8 cellular contexts compared by ENCODE assay signal in the genomic region with DNA sequence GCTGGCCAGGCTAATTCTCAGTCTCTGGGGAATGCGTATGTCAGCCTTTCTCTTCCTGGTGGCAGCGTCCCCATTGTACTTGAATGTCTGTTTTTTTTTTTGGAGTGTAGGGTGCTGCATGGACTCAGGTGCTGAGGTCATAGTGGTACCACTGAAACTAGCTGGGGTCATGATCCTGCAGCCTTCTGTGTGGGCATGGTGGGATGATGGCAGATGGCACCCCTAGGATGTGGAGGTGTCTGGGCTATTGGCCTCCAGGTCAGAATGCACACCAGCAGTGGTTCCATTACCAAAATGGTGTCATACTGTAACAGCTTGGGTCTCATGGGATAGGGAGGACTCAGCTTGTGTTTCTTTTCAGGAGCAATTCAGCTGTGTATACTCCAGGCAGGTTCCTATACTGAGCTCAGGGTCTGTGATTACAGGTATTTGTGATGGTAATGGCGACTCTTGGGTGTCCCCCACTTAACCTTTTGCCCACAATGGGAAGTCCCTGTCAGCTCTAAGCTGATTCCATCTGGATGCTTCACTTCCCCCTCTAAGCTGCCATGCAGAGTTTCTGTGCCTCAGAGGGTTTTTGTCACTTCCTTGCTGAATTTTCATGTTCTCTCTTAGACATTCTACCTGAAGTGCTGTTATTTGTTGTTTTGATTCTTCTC.
DNase-seq lines count a peak whose midpoint lies in the region; ATAC-seq and TF ChIP-seq lines count a peak whose summit lies in the region.
"Had no signal": no experiment of that assay in that cellular context is flagged by ENCODE, and none has a peak within 500 bp of the region (broad histone marks: within the 10 kb centered on the region; RNA-seq: fewer than 3 reads in every experiment).

No MANE protein-coding gene starts in this region.

- in situ Hi-C loops in GM13977 (cut with MboI; ENCODE audit: low pct_unique_long_range_greater_than_20kb, low sequenced_read_pairs, unreplicated experiment): loop anchor here (10.0 kb wide), 1 partner anchor 275 kb away; no protein-coding TSS in a partner anchor

- no peaks in the 10 kb centered on the region for H3K27me3 Mint-ChIP-seq in memory B cell
- H3K27me3 Mint-ChIP-seq: activated naive CD8-positive, alpha-beta T cell treated with anti-CD3 and anti-CD28 coated beads for 36 hours had no signal

- peak overlapping the region; percentile 81 for H3K27ac Mint-ChIP-seq in memory B cell
- H3K27ac Mint-ChIP-seq: activated naive CD8-positive, alpha-beta T cell treated with anti-CD3 and anti-CD28 coated beads for 36 hours had no signal

- ATAC-seq in GM18873 (IDR thresholded peaks at IDR 0.05; ENCODE audit: low FRiP score, unreplicated experiment): peak; percentile 76
- peak; percentile 62 for ATAC-seq in GM21723 (IDR thresholded peaks at IDR 0.05; ENCODE audit: unreplicated experiment)
- ATAC-seq in HG03520 (IDR thresholded peaks at IDR 0.05; ENCODE audit: unreplicated experiment): peak; percentile 50
- ATAC-seq in memory B cell (ENCODE audit: low read depth): peak; percentile 86

- no peak for TF ChIP-seq CTCF in GM13977 (IDR thresholded peaks at IDR 0.05; ENCODE audit: extremely low read depth, insufficient read depth, missing control alignments)

- peaks cover 12% of the 10 kb centered on the region for H3K9me3 Mint-ChIP-seq in memory B cell

- H3K4me1 Mint-ChIP-seq in memory B cell: peaks cover 34% of the 10 kb centered on the region

- no peak overlapping the region for H3K4me3 Mint-ChIP-seq in memory B cell
- H3K4me3 Mint-ChIP-seq: activated naive CD8-positive, alpha-beta T cell treated with anti-CD3 and anti-CD28 coated beads for 36 hours had no signal

- peaks cover 51% of the 10 kb centered on the region for H3K36me3 Mint-ChIP-seq in memory B cell

- peak in 1 of 2 donors; percentile 5 for DNase-seq in memory B cell (ENCODE audit: low spot score in 2 of 2)
- DNase-seq in T-helper 2 cell: no peak
- no peak for DNase-seq in germinal center (ENCODE audit: low spot score)
- DNase-seq in GM13977 (ENCODE audit: low spot score): no peak
